Comparison of ENCODE assay signal across 35 cellular contexts in genomic region chr16:35642322-35642835, GRCh38.
"Had no signal": no experiment of that assay in that cellular context is flagged by ENCODE, and none has a peak within 500 bp of the region (broad histone marks: within the 10 kb centered on the region; RNA-seq: fewer than 3 reads in every experiment).

No MANE protein-coding gene starts in this region.

- H3K27me3 ChIP-seq: MG63 had no signal

- H3K9me3 ChIP-seq: MG63 had no signal

- H3K27ac ChIP-seq: KMS-11 had no signal

- H3K9ac ChIP-seq: KMS-11 had no signal

- H3K4me2 ChIP-seq: KMS-11 had no signal

- H3K4me3 ChIP-seq: MG63 had no signal

- DNase-seq: Karpas-422, Kasumi-1, KBM-7, KG1, MG63, MM.1S, MV-4-11, NCI-H1048, NCI-H1092, NCI-H1092 treated with DMSO at 0.1 percent for 48 hours, NCI-H1105, NCI-H1105 treated with DMSO at 0.1 percent for 48 hours, NCI-H1417, NCI-H1417 treated with DMSO at 0.1 percent for 48 hours, NCI-H1436, NCI-H1436 treated with DMSO at 0.1 percent for 48 hours, NCI-H146, NCI-H1694, NCI-H1694 treated with DMSO at 0.1 percent for 48 hours, NCI-H187, NCI-H187 treated with DMSO at 0.1 percent for 48 hours, NCI-H1930, NCI-H2029, NCI-H2029 treated with DMSO at 0.1 percent for 48 hours, NCI-H2081, NCI-H2081 treated with DMSO at 0.1 percent for 48 hours, NCI-H2107, NCI-H2171, NCI-H2171 treated with DMSO at 0.1 percent for 48 hours, NCI-H2227 treated with DMSO at 0.1 percent for 48 hours, NCI-H226, NCI-H345, NCI-H446, NCI-H446 treated with DMSO at 0.1 percent for 48 hours had no signal

- H3K36me3 ChIP-seq: MG63 had no signal
